In genomic region chrX:980572-981235, GRCh38 we compare ENCODE assay signal across 18 cellular contexts.
A peak's percentile ranks its signal among the peaks of the same experiment; 100 is the strongest.
DNase-seq lines count a peak whose midpoint lies in the region; ATAC-seq and TF ChIP-seq lines count a peak whose summit lies in the region.
"Had no signal": no experiment of that assay in that cellular context is flagged by ENCODE, and none has a peak within 500 bp of the region (broad histone marks: within the 10 kb centered on the region; RNA-seq: fewer than 3 reads in every experiment).

No MANE protein-coding gene starts in this region.

- no peaks in the 10 kb centered on the region for H4K20me1 ChIP-seq in GM23338 (replicated peaks; ENCODE audit: insufficient read depth)

- H3K36me3 ChIP-seq in GM23338 (ENCODE audit: insufficient read depth) (peaks cover 4% of the 10 kb centered on the region; the same call in 1 of the 2 replicates), NT2/D1 (ENCODE audit: insufficient read depth, insufficient read length, low read length) (no peaks in the 10 kb centered on the region), H7 (replicated peaks; ENCODE audit: control insufficient read depth, insufficient read depth, low read length) (no peaks in the 10 kb centered on the region)
- H3K36me3 ChIP-seq: SJSA1 had no signal

- H3K4me1 Mint-ChIP-seq in GM23338 = no peaks in the 10 kb centered on the region; the same call in 2 of the 3 replicates
- peaks cover 20 to 25% of the 10 kb centered on the region in 2 donors for H3K4me1 Mint-ChIP-seq in stimulated activated naive B cell treated with anti-CD40 and anti-IgM and Interleukin-4, amounts not matched to agents 10 μg/mL and 1 μg/mL and 100 μg/mL, for 72 hours

- H2AFZ ChIP-seq in GM23338 = no peak overlapping the region

- peaks cover 50% of the 10 kb centered on the region for H3K36me3 Mint-ChIP-seq in GM23338 (ENCODE audit: low read depth)
- peaks cover 4 to 9% of the 10 kb centered on the region in 2 donors for H3K36me3 Mint-ChIP-seq in stimulated activated naive B cell treated with anti-CD40 and anti-IgM and Interleukin-4, amounts not matched to agents 10 μg/mL and 1 μg/mL and 100 μg/mL, for 72 hours

- H3K9me3 ChIP-seq in NT2/D1 (ENCODE audit: insufficient read depth, low read length) = peaks cover 21% of the 10 kb centered on the region
- H3K9me3 ChIP-seq: SJSA1 had no signal

- no peaks in the 10 kb centered on the region for H3F3A ChIP-seq in GM23338 (replicated peaks; ENCODE audit: low read depth)

- H3K9me3 Mint-ChIP-seq in GM23338 = peaks cover 69% of the 10 kb centered on the region
- peaks cover 12 to 13% of the 10 kb centered on the region in 2 donors for H3K9me3 Mint-ChIP-seq in stimulated activated naive B cell treated with anti-CD40 and anti-IgM and Interleukin-4, amounts not matched to agents 10 μg/mL and 1 μg/mL and 100 μg/mL, for 72 hours

- peaks cover 23% of the 10 kb centered on the region for H3K4me1 ChIP-seq in GM23338 (ENCODE audit: insufficient read depth)
- H3K4me1 ChIP-seq in NT2/D1 (ENCODE audit: insufficient read depth, insufficient read length) = peaks cover 2% of the 10 kb centered on the region
- H3K4me1 ChIP-seq: SJSA1 had no signal

- H3K9me2 ChIP-seq in GM23338 (ENCODE audit: insufficient read depth) = no peaks in the 10 kb centered on the region

- no peak for ATAC-seq in GM23338
- no peak for ATAC-seq in stimulated activated naive B cell treated with anti-CD40 and anti-IgM and Interleukin-4, amounts not matched to agents 10 μg/mL and 1 μg/mL and 100 μg/mL, for 72 hours (replicated peaks)

- peaks cover 17% of the 10 kb centered on the region for H3K27me3 Mint-ChIP-seq in GM23338 (ENCODE audit: insufficient read depth, low read depth, poor library complexity)
- peaks cover 35 to 43% of the 10 kb centered on the region in 2 donors for H3K27me3 Mint-ChIP-seq in stimulated activated naive B cell treated with anti-CD40 and anti-IgM and Interleukin-4, amounts not matched to agents 10 μg/mL and 1 μg/mL and 100 μg/mL, for 72 hours

- no peak for DNase-seq in GM23338 (ENCODE audit: low spot score)
- no peak for DNase-seq in NT2/D1 (ENCODE audit: low read depth, low spot score)
- peak; percentile 60 for DNase-seq in islet precursor cell
- DNase-seq in stimulated activated naive B cell treated with anti-CD40 and anti-IgM and Interleukin-4, amounts not matched to agents 10 μg/mL and 1 μg/mL and 100 μg/mL, for 72 hours = no peak
- DNase-seq in SIG-M5 treated with dmso at 0.1 percent for 504 hours (lab: John Stamatoyannopoulos, UW; ENCODE audit: unreplicated experiment) = no peak
- no peak for DNase-seq in H7
- no peak for DNase-seq in activated gamma-delta T cell treated with Interleukin-2 at 50 U/mL for 16 hours
- DNase-seq: C1 segment of cervical spinal cord; CD8-positive, alpha-beta memory T cell; DMS53; EL; IMR-90; NCI-H1417; NCI-H187 treated with DMSO at 0.1 percent for 48 hours; NCI-H226; NCI-H524 treated with DMSO at 0.1 percent for 48 hours had no signal

- no peak overlapping the region for H3K27ac ChIP-seq in GM23338 (ENCODE audit: low read depth)
- H3K27ac ChIP-seq: HL-60, SJSA1 had no signal

- peak overlapping the region; percentile 44 for H3K4me3 ChIP-seq in GM23338
- peak overlapping the region; percentile 9 for H3K4me3 ChIP-seq in NT2/D1 (ENCODE audit: insufficient read length, low read depth)
- no peak overlapping the region for H3K4me3 ChIP-seq in H7 (ENCODE audit: insufficient read depth, low read depth, low read length)
- H3K4me3 ChIP-seq: SJSA1 had no signal

- no peak for TF ChIP-seq CTCF in GM23338 (conservative IDR thresholded peaks at IDR 0.05; ENCODE audit: low read depth in 2 of 2)

- H3K27me3 ChIP-seq in GM23338 (ENCODE audit: insufficient read depth) (peaks cover 18% of the 10 kb centered on the region; the same call in 1 of the 2 replicates), NT2/D1 (ENCODE audit: insufficient read depth, insufficient read length) (peaks cover 3% of the 10 kb centered on the region), H7 (ENCODE audit: control insufficient read depth, insufficient read depth, low read length) (peaks cover 9% of the 10 kb centered on the region)
- H3K27me3 ChIP-seq: SJSA1 had no signal

- no peaks in the 10 kb centered on the region for H3K79me2 ChIP-seq in GM23338 (replicated peaks; ENCODE audit: insufficient read depth)

- peak overlapping the region; percentile 68 for H3K4me2 ChIP-seq in GM23338

- no peak overlapping the region for H3K27ac Mint-ChIP-seq in GM23338
- H3K27ac Mint-ChIP-seq in stimulated activated naive B cell treated with anti-CD40 and anti-IgM and Interleukin-4, amounts not matched to agents 10 μg/mL and 1 μg/mL and 100 μg/mL, for 72 hours = peak overlapping the region; percentile 20

- peak overlapping the region; percentile 6 for H3K9ac ChIP-seq in NT2/D1 (ENCODE audit: insufficient read length, low read depth)

- no peak overlapping the region for H3K4me3 Mint-ChIP-seq in GM23338
- H3K4me3 Mint-ChIP-seq in stimulated activated naive B cell treated with anti-CD40 and anti-IgM and Interleukin-4, amounts not matched to agents 10 μg/mL and 1 μg/mL and 100 μg/mL, for 72 hours = peak overlapping the region in 1 of 2 donors; percentile 54
- H3K4me3 Mint-ChIP-seq: CD8-positive, alpha-beta memory T cell had no signal

TF ChIP-seq in GM23338, 12 proteins besides CTCF, POLR2A, EP300 and RAD21 (continues in another document):
- TF ChIP-seq CREB1 (CRISPR knock-in tag; IDR thresholded peaks at IDR 0.05; ENCODE audit: low read depth) (no peak), EZH2phosphoT487 (IDR thresholded peaks at IDR 0.05; ENCODE audit: unreplicated experiment) (no peak), JUNB (IDR thresholded peaks at IDR 0.05; ENCODE audit: unreplicated experiment) (no peak), ETS1 (IDR thresholded peaks at IDR 0.05) (no peak), REST (IDR thresholded peaks at IDR 0.05; ENCODE audit: unreplicated experiment) (no peak), NANOG (IDR thresholded peaks at IDR 0.05; ENCODE audit: borderline replicate concordance) (no peak), STAT1 (IDR thresholded peaks at IDR 0.05; ENCODE audit: unreplicated experiment) (no peak), POLR2AphosphoS5 (IDR thresholded peaks at IDR 0.05; ENCODE audit: low read depth) (no peak), ZNF331 (CRISPR knock-in tag; IDR thresholded peaks at IDR 0.05; ENCODE audit: low read depth) (no peak), EZH2 (IDR thresholded peaks at IDR 0.05; ENCODE audit: low read depth, unreplicated experiment) (no peak)
